In genomic region chr7:69654849-69655707, GRCh38 we compare ENCODE assay signal across 15 cellular contexts. TPM values are rescaled to one million over a fixed set of nuclear protein-coding genes. Genes with fewer than 3 reads are reported as not detected.
DNase-seq lines count a peak whose midpoint lies in the region; ATAC-seq, FAIRE-seq and TF ChIP-seq lines count a peak whose summit lies in the region.
"Had no signal": no experiment of that assay in that cellular context is flagged by ENCODE, and none has a peak within 500 bp of the region (broad histone marks: within the 10 kb centered on the region; RNA-seq: fewer than 3 reads in every experiment).

No MANE protein-coding gene starts in this region.

- peaks cover 61% of the 10 kb centered on the region for H3K27me3 Mint-ChIP-seq in WTC11 (ENCODE audit: low read depth)
- H3K27me3 Mint-ChIP-seq: activated naive CD4-positive, alpha-beta T cell treated with anti-CD3 and anti-CD28 coated beads, Interleukin-2, amount 50 U/mL, for 24 hours; stimulated activated naive B cell treated with anti-CD40 and anti-IgM and Interleukin-4, amounts not matched to agents 10 μg/mL and 1 μg/mL and 100 μg/mL, for 72 hours had no signal

- H3K4me3 Mint-ChIP-seq in WTC11: no peak overlapping the region
- H3K4me3 Mint-ChIP-seq: activated naive CD4-positive, alpha-beta T cell treated with anti-CD3 and anti-CD28 coated beads, Interleukin-2, amount 50 U/mL, for 24 hours; stimulated activated naive B cell treated with anti-CD40 and anti-IgM and Interleukin-4, amounts not matched to agents 10 μg/mL and 1 μg/mL and 100 μg/mL, for 72 hours had no signal

- TF ChIP-seq POLR2A in suprapubic skin (IDR thresholded peaks at IDR 0.05): no peak

- no peaks in the 10 kb centered on the region for H3K36me3 ChIP-seq in suprapubic skin
- H3K36me3 ChIP-seq in small intestine (ENCODE audit: control insufficient read depth in 2 of 2, insufficient read depth in 2 of 2, low read length in 2 of 2): no peaks in the 10 kb centered on the region

- peak overlapping the region; percentile 31; the same call in 1 of the 2 replicates for H3K27ac Mint-ChIP-seq in WTC11
- H3K27ac Mint-ChIP-seq: activated naive CD4-positive, alpha-beta T cell treated with anti-CD3 and anti-CD28 coated beads, Interleukin-2, amount 50 U/mL, for 24 hours; stimulated activated naive B cell treated with anti-CD40 and anti-IgM and Interleukin-4, amounts not matched to agents 10 μg/mL and 1 μg/mL and 100 μg/mL, for 72 hours had no signal

- no peak overlapping the region for H3K4me3 ChIP-seq in suprapubic skin
- H3K4me3 ChIP-seq in small intestine (ENCODE audit: low read depth in 1 of 2, low read length in 2 of 2): no peak overlapping the region

- POLR2A ChIA-PET in WTC11 (lab: Charles Lee): interaction anchor here (0.6 kb wide), 1 partner anchor 136 kb away, joined by 3 read pairs; no protein-coding TSS in a partner anchor

- TF ChIP-seq CTCF in WTC11 (IDR thresholded peaks at IDR 0.05) (no peak), suprapubic skin (IDR thresholded peaks at IDR 0.05) (no peak)

- H3K4me1 Mint-ChIP-seq in WTC11: peaks cover 70% of the 10 kb centered on the region
- H3K4me1 Mint-ChIP-seq: activated naive CD4-positive, alpha-beta T cell treated with anti-CD3 and anti-CD28 coated beads, Interleukin-2, amount 50 U/mL, for 24 hours had no signal

- H3K4me1 ChIP-seq in suprapubic skin (peaks cover 48% of the 10 kb centered on the region), small intestine (ENCODE audit: control insufficient read depth in 2 of 2, insufficient read depth in 1 of 2, low read depth in 1 of 2, low read length in 1 of 2) (no peaks in the 10 kb centered on the region)

- H3K9me3 ChIP-seq in suprapubic skin (no peaks in the 10 kb centered on the region), small intestine (ENCODE audit: control insufficient read depth, low read depth) (no peaks in the 10 kb centered on the region)

- H3K9me3 Mint-ChIP-seq in WTC11: no peaks in the 10 kb centered on the region
- H3K9me3 Mint-ChIP-seq: activated naive CD4-positive, alpha-beta T cell treated with anti-CD3 and anti-CD28 coated beads, Interleukin-2, amount 50 U/mL, for 24 hours; stimulated activated naive B cell treated with anti-CD40 and anti-IgM and Interleukin-4, amounts not matched to agents 10 μg/mL and 1 μg/mL and 100 μg/mL, for 72 hours had no signal

- TF ChIP-seq EP300 in suprapubic skin (IDR thresholded peaks at IDR 0.05): no peak

- CTCF ChIA-PET in WTC11 (lab: Charles Lee): interaction anchor here (0.6 kb wide), 1 partner anchor 15 kb away, joined by 3 read pairs; no protein-coding TSS in a partner anchor

- peak; percentile 58 for ATAC-seq in WTC11
- ATAC-seq in GM19397 (IDR thresholded peaks at IDR 0.05; ENCODE audit: unreplicated experiment): no peak

- H3K27ac ChIP-seq in suprapubic skin (peak overlapping the region; percentile 49), small intestine (ENCODE audit: low read depth in 1 of 2, low read length in 1 of 2) (no peak overlapping the region)

- no peak for FAIRE-seq in small intestine (lab: Jason Lieb, UNC)

- H3K36me3 Mint-ChIP-seq in WTC11: no peaks in the 10 kb centered on the region
- H3K36me3 Mint-ChIP-seq: activated naive CD4-positive, alpha-beta T cell treated with anti-CD3 and anti-CD28 coated beads, Interleukin-2, amount 50 U/mL, for 24 hours; stimulated activated naive B cell treated with anti-CD40 and anti-IgM and Interleukin-4, amounts not matched to agents 10 μg/mL and 1 μg/mL and 100 μg/mL, for 72 hours had no signal

- no peaks in the 10 kb centered on the region for H3K27me3 ChIP-seq in suprapubic skin
- H3K27me3 ChIP-seq in small intestine (ENCODE audit: control insufficient read depth in 2 of 2, insufficient read depth in 2 of 2, low read length in 2 of 2): no peaks in the 10 kb centered on the region

- WGBS in suprapubic skin: 61% methylated on average over 6 of the region's 6 CpGs
- 78 to 88% (median 84%) methylated on average over 6 of the region's 6 CpGs for WGBS in small intestine, 3 donors

- DNase-seq in NCI-H510A treated with DMSO at 0.1 percent for 48 hours (lab: John Stamatoyannopoulos, UW) (peak; percentile 49), NCI-H510A (lab: John Stamatoyannopoulos, UW) (no peak), NCI-H2107 treated with DMSO at 0.1 percent for 48 hours (lab: John Stamatoyannopoulos, UW; ENCODE audit: unreplicated experiment) (peak; percentile 75), WTC11 (ENCODE audit: low spot score) (no peak), suprapubic skin (ENCODE audit: low spot score in 2 of 2) (no peak), small intestine (no peak)
- DNase-seq in activated CD4-positive, alpha-beta T cell treated with anti-CD3 and anti-CD28 coated beads for 1 hour: no peak
- DNase-seq: activated CD8-positive, alpha-beta memory T cell treated with anti-CD3 and anti-CD28 coated beads, Interleukin-2, amount 50 U/mL, for 48 hours; Calu3; effector memory CD4-positive, alpha-beta T cell; IMR-90; NCI-H1048; stimulated activated naive B cell treated with anti-CD40 and anti-IgM and Interleukin-4, amounts not matched to agents 10 μg/mL and 1 μg/mL and 100 μg/mL, for 72 hours had no signal

TF ChIP-seq in WTC11, 78 proteins besides CTCF, POLR2A, EP300 and RAD21 (continues in another document):
- no peak for TF ChIP-seq ZMAT4 (CRISPR knock-in tag; IDR thresholded peaks at IDR 0.05)
- TF ChIP-seq, protein P1, sequence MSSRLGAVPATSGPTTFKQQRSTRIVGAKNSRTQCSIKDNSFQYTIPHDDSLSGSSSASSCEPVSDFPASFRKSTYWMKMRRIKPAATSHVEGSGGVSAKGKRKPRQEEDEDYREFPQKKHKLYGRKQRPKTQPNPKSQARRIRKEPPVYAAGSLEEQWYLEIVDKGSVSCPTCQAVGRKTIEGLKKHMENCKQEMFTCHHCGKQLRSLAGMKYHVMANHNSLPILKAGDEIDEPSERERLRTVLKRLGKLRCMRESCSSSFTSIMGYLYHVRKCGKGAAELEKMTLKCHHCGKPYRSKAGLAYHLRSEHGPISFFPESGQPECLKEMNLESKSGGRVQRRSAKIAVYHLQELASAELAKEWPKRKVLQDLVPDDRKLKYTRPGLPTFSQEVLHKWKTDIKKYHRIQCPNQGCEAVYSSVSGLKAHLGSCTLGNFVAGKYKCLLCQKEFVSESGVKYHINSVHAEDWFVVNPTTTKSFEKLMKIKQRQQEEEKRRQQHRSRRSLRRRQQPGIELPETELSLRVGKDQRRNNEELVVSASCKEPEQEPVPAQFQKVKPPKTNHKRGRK (CRISPR knock-in tag; IDR thresholded peaks at IDR 0.05; ENCODE audit: borderline replicate concordance): no peak
- TF ChIP-seq ESRRA (CRISPR knock-in tag; IDR thresholded peaks at IDR 0.05; ENCODE audit: borderline replicate concordance): no peak
- no peak for TF ChIP-seq MXD4 (CRISPR knock-in tag; IDR thresholded peaks at IDR 0.05; ENCODE audit: borderline replicate concordance)
- no peak for TF ChIP-seq ZNF416 (CRISPR knock-in tag; IDR thresholded peaks at IDR 0.05)
- TF ChIP-seq ATF6 (CRISPR knock-in tag; IDR thresholded peaks at IDR 0.05): no peak
- no peak for TF ChIP-seq CREM (CRISPR knock-in tag; IDR thresholded peaks at IDR 0.05)
- no peak for TF ChIP-seq FOXP1 (CRISPR knock-in tag; IDR thresholded peaks at IDR 0.05; ENCODE audit: borderline replicate concordance)
- no peak for TF ChIP-seq FOXK1 (CRISPR knock-in tag; IDR thresholded peaks at IDR 0.05)
- TF ChIP-seq GRHL2 (CRISPR knock-in tag; IDR thresholded peaks at IDR 0.05; ENCODE audit: insufficient replicate concordance, severe bottlenecking): no peak
- no peak for TF ChIP-seq RELA (CRISPR knock-in tag; IDR thresholded peaks at IDR 0.05; ENCODE audit: borderline replicate concordance)
- TF ChIP-seq CBFB (CRISPR knock-in tag; IDR thresholded peaks at IDR 0.05; ENCODE audit: low read depth): no peak
- no peak for TF ChIP-seq USF2 (CRISPR knock-in tag; IDR thresholded peaks at IDR 0.05)
- TF ChIP-seq, protein P2, sequence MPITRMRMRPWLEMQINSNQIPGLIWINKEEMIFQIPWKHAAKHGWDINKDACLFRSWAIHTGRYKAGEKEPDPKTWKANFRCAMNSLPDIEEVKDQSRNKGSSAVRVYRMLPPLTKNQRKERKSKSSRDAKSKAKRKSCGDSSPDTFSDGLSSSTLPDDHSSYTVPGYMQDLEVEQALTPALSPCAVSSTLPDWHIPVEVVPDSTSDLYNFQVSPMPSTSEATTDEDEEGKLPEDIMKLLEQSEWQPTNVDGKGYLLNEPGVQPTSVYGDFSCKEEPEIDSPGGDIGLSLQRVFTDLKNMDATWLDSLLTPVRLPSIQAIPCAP (CRISPR knock-in tag; IDR thresholded peaks at IDR 0.05): no peak

RNA-seq across cellular contexts. Expression of gene AUTS2, which starts 56.8 kb away (rescaled TPM):
- total RNA-seq in WTC11 (2021) (49.6 to 50.8 TPM (median 50.0 TPM) in 3 replicates), suprapubic skin (100 to 1,000 TPM in 1 of 4 donors, 10 to 100 TPM in 3; 31.0 to 102 (median 56.4) TPM)
- 10 to 100 TPM in 1 of 3 donors, 1 to 10 TPM in 2; 4.9 to 18.4 (median 8.8) TPM for polyA plus RNA-seq in small intestine
- total RNA-seq: Calu3 had no signal

Comparison
In these comparisons a context has a peak if more than half of its experiments do, and no peak if none do; other contexts are left out.
1. DNase-seq: peak in NCI-H510A treated with DMSO at 0.1 percent for 48 hours (single experiment) and NCI-H2107 treated with DMSO at 0.1 percent for 48 hours (single experiment); none in NCI-H510A (single experiment), WTC11 (single experiment), suprapubic skin (0 of 2), activated CD4-positive, alpha-beta T cell treated with anti-CD3 and anti-CD28 coated beads for 1 hour (single experiment) and small intestine (single experiment).